ENCODE assay signal across 29 cellular contexts in the genomic region with DNA sequence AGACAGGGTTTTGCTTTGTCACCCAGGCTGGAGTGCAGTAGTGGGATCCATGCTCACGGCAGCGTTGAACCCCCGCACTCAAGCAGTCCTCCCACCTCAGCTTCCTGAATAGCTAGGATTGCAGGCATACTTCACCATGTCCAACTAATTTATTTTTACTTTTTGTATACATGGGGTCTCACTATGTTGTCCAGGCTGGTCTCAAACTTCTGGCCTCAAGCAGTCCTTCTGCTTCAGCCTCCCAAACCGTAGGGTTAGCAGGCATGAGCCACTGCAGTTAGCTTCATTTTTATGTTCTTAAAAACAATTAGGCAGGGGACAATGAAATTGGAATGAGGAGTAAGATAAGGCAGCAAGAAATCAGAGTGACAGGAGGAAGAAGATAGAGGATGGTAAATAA.
"Had no signal": no experiment of that assay in that cellular context is flagged by ENCODE, and none has a peak within 500 bp of the region (broad histone marks: within the 10 kb centered on the region; RNA-seq: fewer than 3 reads in every experiment).

No MANE protein-coding gene starts in this region.

- H3K4me3 ChIP-seq: colonic mucosa, coronary artery, dorsolateral prefrontal cortex, esophagus muscularis mucosa, esophagus squamous epithelium, gastrocnemius medialis, gastroesophageal sphincter, heart left ventricle, heart right ventricle had no signal

- H3K27ac ChIP-seq: colonic mucosa, coronary artery, dorsolateral prefrontal cortex, epithelial cell of prostate, esophagus muscularis mucosa, esophagus squamous epithelium, foreskin keratinocyte, gastrocnemius medialis, gastroesophageal sphincter, heart left ventricle, heart right ventricle had no signal

- H3K4me1 ChIP-seq: colonic mucosa, esophagus muscularis mucosa, esophagus squamous epithelium, foreskin keratinocyte, gastrocnemius medialis, gastroesophageal sphincter, heart left ventricle, heart right ventricle had no signal

- H3K4me3 Mint-ChIP-seq: dendritic cell treated with granulocyte-macrophage colony-stimulating factor and Interleukin-4, amounts not matched to agents 40 ng/mL and 50 ng/mL, for 4 days; effector memory CD8-positive, alpha-beta T cell; endodermal cell had no signal

- H3K36me3 ChIP-seq: colonic mucosa, esophagus muscularis mucosa, gastrocnemius medialis, gastroesophageal sphincter, heart left ventricle, heart right ventricle had no signal

- H3K9me3 Mint-ChIP-seq: dendritic cell treated with granulocyte-macrophage colony-stimulating factor and Interleukin-4, amounts not matched to agents 40 ng/mL and 50 ng/mL, for 4 days; effector memory CD8-positive, alpha-beta T cell; endodermal cell had no signal

- DNase-seq: colonic mucosa; cortex of kidney; dermis blood vessel endothelial cell; dorsolateral prefrontal cortex; effector CD4-positive, alpha-beta T cell; effector CD8-positive, alpha-beta T cell; effector memory CD4-positive, alpha-beta T cell; effector memory CD8-positive, alpha-beta T cell; endodermal cell; erythroblast; esophagus squamous epithelium; foreskin fibroblast; foreskin keratinocyte; foreskin melanocyte; gastrocnemius medialis; glutamatergic neuron; head of caudate nucleus; heart left ventricle; heart right ventricle had no signal

- H3K27me3 Mint-ChIP-seq: dendritic cell treated with granulocyte-macrophage colony-stimulating factor and Interleukin-4, amounts not matched to agents 40 ng/mL and 50 ng/mL, for 4 days; effector memory CD8-positive, alpha-beta T cell had no signal

- ATAC-seq: effector memory CD8-positive, alpha-beta T cell; esophagus mucosa; foreskin keratinocyte; gastrocnemius medialis; gastroesophageal sphincter; heart left ventricle; heart right ventricle had no signal

- H3K9me3 ChIP-seq: colonic mucosa, esophagus muscularis mucosa, esophagus squamous epithelium, gastrocnemius medialis, gastroesophageal sphincter, heart left ventricle, heart right ventricle had no signal

- H3K27me3 ChIP-seq: colonic mucosa, dorsolateral prefrontal cortex, esophagus muscularis mucosa, esophagus squamous epithelium, foreskin keratinocyte, gastrocnemius medialis, gastroesophageal sphincter, heart left ventricle, heart right ventricle had no signal

- H3K27ac Mint-ChIP-seq: dendritic cell treated with granulocyte-macrophage colony-stimulating factor and Interleukin-4, amounts not matched to agents 40 ng/mL and 50 ng/mL, for 4 days; endodermal cell had no signal

- FAIRE-seq: colon, endometrium, endothelial cell of umbilical vein, frontal cortex had no signal
